Comparison of ENCODE assay signal across 20 cellular contexts in the genomic region with DNA sequence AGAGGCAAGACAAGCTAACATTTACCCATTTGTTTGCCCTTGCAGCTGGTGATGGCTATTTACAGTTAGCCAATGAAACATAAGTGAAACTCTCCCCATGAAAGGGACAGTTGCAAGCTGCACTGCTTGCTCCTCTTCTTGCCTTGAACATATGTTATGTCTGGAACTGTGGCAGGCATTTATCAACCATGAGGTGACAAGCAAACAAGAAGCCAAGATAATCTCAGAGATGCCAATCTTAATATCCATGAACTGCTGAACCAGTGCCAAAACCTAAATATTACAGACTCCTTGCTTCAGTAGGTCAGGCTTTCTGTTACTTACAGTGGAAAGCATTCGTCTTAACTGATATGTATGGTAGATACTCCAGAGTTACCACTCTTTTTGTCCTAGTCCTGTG.
DNase-seq lines count a peak whose midpoint lies in the region; ATAC-seq and TF ChIP-seq lines count a peak whose summit lies in the region.
"Had no signal": no experiment of that assay in that cellular context is flagged by ENCODE, and none has a peak within 500 bp of the region (broad histone marks: within the 10 kb centered on the region; RNA-seq: fewer than 3 reads in every experiment).

No MANE protein-coding gene starts in this region.

- no peak for DNase-seq in Right ventricle myocardium superior
- no peak for DNase-seq in Right ventricle myocardium inferior (ENCODE audit: missing footprints)
- DNase-seq in NCI-H82 treated with DMSO at 0.1 percent for 48 hours (lab: John Stamatoyannopoulos, UW; ENCODE audit: unreplicated experiment): peak; percentile 33
- DNase-seq in germinal center (ENCODE audit: low spot score): no peak
- no peak for DNase-seq in sigmoid colon
- DNase-seq: activated gamma-delta T cell; activated T-cell treated with anti-CD3 and anti-CD28 coated beads, Interleukin-2, amount 50 U/mL, for 1 hour; CD4-positive, alpha-beta memory T cell; cortex of kidney; endodermal cell; HFFc6; NCI-H1417 treated with DMSO at 0.1 percent for 48 hours; NCI-H510A; upper lobe of left lung had no signal

- intact Hi-C loops in Right ventricle myocardium superior (cut with DNase I): no loop called here
- intact Hi-C loops in Right ventricle myocardium inferior (cut with DNase I): no loop called here
- intact Hi-C loops in sigmoid colon (cut with DNase I): no loop called here

- no peak for TF ChIP-seq EP300 in sigmoid colon (IDR thresholded peaks at IDR 0.05)

- 67 to 89% methylated on average over 1 of the region's 1 CpG for WGBS in sigmoid colon, 2 donors

- H3K27ac ChIP-seq in subcutaneous abdominal adipose tissue (ENCODE audit: low read depth, low read length): peak overlapping the region; percentile 26
- no peak overlapping the region for H3K27ac ChIP-seq in sigmoid colon
- H3K27ac ChIP-seq: esophagus muscularis mucosa, parathyroid adenoma, upper lobe of left lung had no signal

- no peaks in the 10 kb centered on the region for H3K36me3 Mint-ChIP-seq in brain
- H3K36me3 Mint-ChIP-seq: CD4-positive, alpha-beta memory T cell had no signal

- no peak overlapping the region for H3K9ac ChIP-seq in subcutaneous abdominal adipose tissue (ENCODE audit: low read length in 5 of 5)
- H3K9ac ChIP-seq: parathyroid adenoma had no signal

- no peak for TF ChIP-seq POLR2A in sigmoid colon (IDR thresholded peaks at IDR 0.05)

- no peaks in the 10 kb centered on the region for H3K36me3 ChIP-seq in subcutaneous abdominal adipose tissue (ENCODE audit: control insufficient read depth in 5 of 5, insufficient read depth in 5 of 5, low read length in 5 of 5)
- H3K36me3 ChIP-seq in sigmoid colon: no peaks in the 10 kb centered on the region
- H3K36me3 ChIP-seq: esophagus muscularis mucosa, upper lobe of left lung had no signal

- ATAC-seq in Right ventricle myocardium superior (ENCODE audit: poor library complexity) (peak; percentile 17), Right ventricle myocardium inferior (no peak), HG03457 (IDR thresholded peaks at IDR 0.05; ENCODE audit: unreplicated experiment) (no peak)
- ATAC-seq: K562 had no signal

- H3K27me3 ChIP-seq in subcutaneous abdominal adipose tissue (ENCODE audit: control insufficient read depth in 5 of 5, insufficient read depth in 4 of 5, low read length in 5 of 5) (no peaks in the 10 kb centered on the region), sigmoid colon (no peaks in the 10 kb centered on the region)
- H3K27me3 ChIP-seq: esophagus muscularis mucosa, upper lobe of left lung had no signal

- H3K9me3 Mint-ChIP-seq in brain: no peaks in the 10 kb centered on the region
- H3K9me3 Mint-ChIP-seq: HFFc6 had no signal

- peaks cover 3% of the 10 kb centered on the region for H3K27me3 Mint-ChIP-seq in brain

- peaks cover 18% of the 10 kb centered on the region for H3K4me1 Mint-ChIP-seq in brain
- H3K4me1 Mint-ChIP-seq: CD4-positive, alpha-beta memory T cell had no signal

- H3K4me3 ChIP-seq in subcutaneous abdominal adipose tissue (ENCODE audit: low read depth in 1 of 5, low read length in 5 of 5) (no peak overlapping the region), sigmoid colon (no peak overlapping the region)
- H3K4me3 ChIP-seq: esophagus muscularis mucosa, K562, upper lobe of left lung had no signal

- peak overlapping the region in 3 of 5 experiments; percentile 24 to 53 (median 40) for H3K27ac Mint-ChIP-seq in brain
- H3K27ac Mint-ChIP-seq: CD4-positive, alpha-beta memory T cell; endodermal cell; HFFc6 had no signal

- H3K4me1 ChIP-seq in subcutaneous abdominal adipose tissue (ENCODE audit: control insufficient read depth in 5 of 5, insufficient read depth in 5 of 5, low read length in 5 of 5) (peaks cover 1 to 23% (median 15%) of the 10 kb centered on the region in 5 donors), sigmoid colon (no peaks in the 10 kb centered on the region)
- H3K4me1 ChIP-seq: parathyroid adenoma, upper lobe of left lung had no signal

- no peak overlapping the region for H3K4me3 Mint-ChIP-seq in brain
- H3K4me3 Mint-ChIP-seq: CD4-positive, alpha-beta memory T cell; endodermal cell; HFFc6 had no signal

- H3K9me3 ChIP-seq in subcutaneous abdominal adipose tissue (ENCODE audit: control insufficient read depth in 5 of 5, low read length in 5 of 5): peaks cover 0 to 4% (median 0%) of the 10 kb centered on the region in 5 donors
- H3K9me3 ChIP-seq in sigmoid colon: no peaks in the 10 kb centered on the region
- H3K9me3 ChIP-seq: esophagus muscularis mucosa, upper lobe of left lung had no signal

- TF ChIP-seq CTCF in brain (conservative IDR thresholded peaks at IDR 0.05) (no peak), sigmoid colon (IDR thresholded peaks at IDR 0.05) (no peak)
